17 cellular contexts compared by ENCODE assay signal in the genomic region with DNA sequence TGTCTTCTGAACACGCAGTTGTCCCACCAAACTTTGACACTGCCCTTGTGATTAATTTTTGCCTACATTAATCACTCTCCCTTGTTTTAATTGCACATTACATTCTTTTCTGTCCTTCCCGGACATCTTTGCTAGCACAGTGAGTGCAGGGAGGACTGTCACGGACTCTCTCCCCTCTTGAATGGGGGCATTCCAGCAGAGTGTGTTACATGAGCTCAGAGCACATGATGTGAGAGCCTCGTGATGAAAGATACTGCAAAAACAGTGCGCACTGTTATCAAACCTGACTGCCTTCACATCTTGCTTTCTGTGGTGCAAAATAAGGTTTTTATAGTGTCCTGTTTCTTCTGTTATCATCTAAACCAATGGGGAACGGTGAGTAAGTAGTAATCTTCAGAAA.
"Had no signal": no experiment of that assay in that cellular context is flagged by ENCODE, and none has a peak within 500 bp of the region (broad histone marks: within the 10 kb centered on the region; RNA-seq: fewer than 3 reads in every experiment).

No MANE protein-coding gene starts in this region.

- H3K36me3 Mint-ChIP-seq: natural killer cell had no signal

- H3K4me3 Mint-ChIP-seq: activated CD4-positive, alpha-beta memory T cell treated with anti-CD3 and anti-CD28 coated beads for 36 hours; activated CD8-positive, alpha-beta memory T cell treated with anti-CD3 and anti-CD28 coated beads, Interleukin-2, amount 10 ng/mL, durations not matched to agents 7 days and 5 days; activated naive CD8-positive, alpha-beta T cell treated with anti-CD3 and anti-CD28 coated beads, Interleukin-2, amount 10 ng/mL, durations not matched to agents 7 days and 5 days; dendritic cell treated with granulocyte-macrophage colony-stimulating factor and Interleukin-4, amounts not matched to agents 40 ng/mL and 50 ng/mL, for 4 days; natural killer cell; T-helper 2 cell treated with Interferon-gamma antibody and Interleukin-4, amounts not matched to agents 5 μg/mL and 100 μg/mL, for 36 hours had no signal

- DNase-seq: activated CD4-positive, alpha-beta memory T cell treated with anti-CD3 and anti-CD28 coated beads for 36 hours; activated CD8-positive, alpha-beta memory T cell treated with anti-CD3 and anti-CD28 coated beads, Interleukin-2, amount 10 ng/mL, durations not matched to agents 7 days and 5 days; activated effector memory CD4-positive, alpha-beta T cell treated with Interleukin-2 at 50 U/mL for 16 hours; activated naive CD8-positive, alpha-beta T cell treated with anti-CD3 and anti-CD28 coated beads, Interleukin-2, amount 10 ng/mL, durations not matched to agents 7 days and 5 days; activated T-cell treated with anti-CD3 and anti-CD28 coated beads, Interleukin-2, amount 50 U/mL, for 1 hour; anterior cingulate cortex; effector memory CD4-positive, alpha-beta T cell; foreskin keratinocyte; left colon; natural killer cell; occipital lobe; stimulated activated CD4-positive, alpha-beta T cell treated with anti-CD3 and anti-CD28 coated beads, Interleukin-1b, Interleukin-23, amount 100 ng/mL, for 48 hours; stomach; SW 1271 had no signal

- H3K27me3 ChIP-seq: foreskin keratinocyte, SJSA1, stomach had no signal

- H3K27me3 Mint-ChIP-seq: activated CD8-positive, alpha-beta memory T cell treated with anti-CD3 and anti-CD28 coated beads, Interleukin-2, amount 10 ng/mL, durations not matched to agents 7 days and 5 days; activated naive CD8-positive, alpha-beta T cell treated with anti-CD3 and anti-CD28 coated beads, Interleukin-2, amount 10 ng/mL, durations not matched to agents 7 days and 5 days; dendritic cell treated with granulocyte-macrophage colony-stimulating factor and Interleukin-4, amounts not matched to agents 40 ng/mL and 50 ng/mL, for 4 days had no signal

- H3K36me3 ChIP-seq: SJSA1, stomach had no signal

- H3K9me3 ChIP-seq: SJSA1, stomach had no signal

- H3K4me1 Mint-ChIP-seq: activated CD8-positive, alpha-beta memory T cell treated with anti-CD3 and anti-CD28 coated beads, Interleukin-2, amount 10 ng/mL, durations not matched to agents 7 days and 5 days; activated naive CD8-positive, alpha-beta T cell treated with anti-CD3 and anti-CD28 coated beads, Interleukin-2, amount 10 ng/mL, durations not matched to agents 7 days and 5 days had no signal

- H3K27ac Mint-ChIP-seq: activated CD4-positive, alpha-beta memory T cell treated with anti-CD3 and anti-CD28 coated beads for 36 hours; activated CD8-positive, alpha-beta memory T cell treated with anti-CD3 and anti-CD28 coated beads, Interleukin-2, amount 10 ng/mL, durations not matched to agents 7 days and 5 days; activated naive CD8-positive, alpha-beta T cell treated with anti-CD3 and anti-CD28 coated beads, Interleukin-2, amount 10 ng/mL, durations not matched to agents 7 days and 5 days; dendritic cell treated with granulocyte-macrophage colony-stimulating factor and Interleukin-4, amounts not matched to agents 40 ng/mL and 50 ng/mL, for 4 days; natural killer cell; T-helper 2 cell treated with Interferon-gamma antibody and Interleukin-4, amounts not matched to agents 5 μg/mL and 100 μg/mL, for 36 hours had no signal

- H3K4me3 ChIP-seq: SJSA1, stomach had no signal

- H3K27ac ChIP-seq: foreskin keratinocyte, SJSA1, stomach had no signal

- H3K9me3 Mint-ChIP-seq: activated CD4-positive, alpha-beta memory T cell treated with anti-CD3 and anti-CD28 coated beads for 36 hours; natural killer cell had no signal

- ATAC-seq: activated CD8-positive, alpha-beta memory T cell treated with anti-CD3 and anti-CD28 coated beads, Interleukin-2, amount 10 ng/mL, durations not matched to agents 7 days and 5 days; foreskin keratinocyte; left colon; natural killer cell had no signal
